In genomic region chr11:67648140-67648795, GRCh38 we compare ENCODE assay signal across 8 cellular contexts. TPM values are rescaled to one million over a fixed set of nuclear protein-coding genes. Genes with fewer than 3 reads are reported as not detected.
DNase-seq lines count a peak whose midpoint lies in the region; ATAC-seq, FAIRE-seq and TF ChIP-seq lines count a peak whose summit lies in the region.

No MANE protein-coding gene starts in this region.

- H3K27me3 ChIP-seq in GM06990 (replicated peaks; ENCODE audit: control insufficient read depth, insufficient read depth, low read length) (no peaks in the 10 kb centered on the region), pancreas (no peaks in the 10 kb centered on the region), thyroid gland (no peaks in the 10 kb centered on the region)

- 48 to 52% methylated on average over 12 of the region's 12 CpGs for WGBS in pancreas, 2 donors
- 84 to 87% methylated on average over 5 to 10 of the region's 12 CpGs for WGBS in thyroid gland, 2 donors

- DNase-seq in GM06990 (ENCODE audit: extremely low read depth, insufficient read length) (peak; percentile 85), NOMO-1 (lab: John Stamatoyannopoulos, UW; ENCODE audit: unreplicated experiment in 2 of 2) (peak; percentile 74 to 78), pancreas (peak in 5 of 6 donors; percentile 66 to 84 (median 69)), omental fat pad (ENCODE audit: low spot score) (no peak), thyroid gland (no peak)
- peak; percentile 45 for DNase-seq in activated gamma-delta T cell treated with anti-CD3 and anti-CD28 coated beads, Interleukin-2, amount 50 U/mL, for 16 hours (ENCODE audit: low read depth)

- TF ChIP-seq CTCF in GM06990 (IDR thresholded peaks at IDR 0.05; ENCODE audit: insufficient read depth, low read length, poor library complexity, severe bottlenecking) (peak; percentile 90), pancreas (IDR thresholded peaks at IDR 0.05) (peak; percentile 12 to 49 (median 44)), omental fat pad (IDR thresholded peaks at IDR 0.05) (no peak), thyroid gland (IDR thresholded peaks at IDR 0.05) (peak in 1 of 6 experiments; percentile 6)

- FAIRE-seq in pancreas (lab: Jason Lieb, UNC) = no peak

- H3K4me1 ChIP-seq in pancreas = peaks cover 4 to 29% (median 25%) of the 10 kb centered on the region in 3 donors
- peaks cover 0 to 4% of the 10 kb centered on the region in 2 donors for H3K4me1 ChIP-seq in thyroid gland

- ATAC-seq in GM21825 (IDR thresholded peaks at IDR 0.05; ENCODE audit: unreplicated experiment) (peak; percentile 51), pancreas (peak; percentile 57 to 74 (median 66)), HG03342 (IDR thresholded peaks at IDR 0.05; ENCODE audit: unreplicated experiment) (no peak), omental fat pad (ENCODE audit: low FRiP score) (no peak)

- no peak for TF ChIP-seq POLR2A in thyroid gland (IDR thresholded peaks at IDR 0.05)

- H3K4me3 ChIP-seq in GM06990 (replicated peaks; ENCODE audit: low read depth, low read length) = no peak overlapping the region
- no peak overlapping the region for H3K4me3 ChIP-seq in pancreas
- no peak overlapping the region for H3K4me3 ChIP-seq in thyroid gland (replicated peaks in 1 of 3)

- H3K9me3 ChIP-seq in pancreas (no peaks in the 10 kb centered on the region), thyroid gland (no peaks in the 10 kb centered on the region)

- intact Hi-C loops in pancreas (cut with DNase I) = no loop called here
- intact Hi-C loops in thyroid gland (cut with DNase I) = no loop called here

- H3K27ac ChIP-seq in pancreas (peak overlapping the region in 2 of 4 donors; percentile 5 to 22), thyroid gland (no peak overlapping the region)

- no peaks in the 10 kb centered on the region for H3K36me3 ChIP-seq in GM06990 (ENCODE audit: control insufficient read depth, insufficient read depth, low read length)
- H3K36me3 ChIP-seq in pancreas = no peaks in the 10 kb centered on the region
- no peaks in the 10 kb centered on the region for H3K36me3 ChIP-seq in thyroid gland

RNA-seq across cellular contexts. Expression of gene ACY3, which starts 2.3 kb away (rescaled TPM):
- total RNA-seq in pancreas = 10 to 100 TPM in 1 of 6 donors, 1 to 10 TPM in 5; 5.2 to 14.1 (median 6.9) TPM
- polyA plus RNA-seq in pancreas = 10 to 100 TPM; 16.5 to 17.9 TPM
- not detected for total RNA-seq in omental fat pad
- not detected for total RNA-seq in thyroid gland

RNA-seq across cellular contexts. Expression of gene TBX10, which starts 8.7 kb away (rescaled TPM):
- total RNA-seq in pancreas = under 1 TPM in 3 of 6 donors, not detected in 3; 0.09 to 0.37 (median 0.24) TPM
- polyA plus RNA-seq in pancreas = under 1 TPM in 1 of 2 donors, not detected in 1; 0.28 TPM
- total RNA-seq in omental fat pad = not detected
- total RNA-seq in thyroid gland = not detected

RNA-seq across cellular contexts. Expression of gene NUDT8, which starts 18.5 kb away (rescaled TPM):
- total RNA-seq in pancreas (1 to 10 TPM; 4.3 to 7.3 (median 5.8) TPM), omental fat pad (10 to 100 TPM in 2 of 4 donors, 1 to 10 TPM in 2; 5.5 to 15.4 (median 9.7) TPM), thyroid gland (10 to 100 TPM; 16.7 to 67.7 (median 51.1) TPM)
- 10 to 100 TPM in 1 of 2 donors, 1 to 10 TPM in 1; 6.4 to 11.0 TPM for polyA plus RNA-seq in pancreas

RNA-seq across cellular contexts. Expression of gene ALDH3B2, which starts 26.2 kb away (rescaled TPM):
- total RNA-seq in pancreas (under 1 TPM in 3 of 6 donors, not detected in 3; 0.17 to 0.50 (median 0.40) TPM), omental fat pad (not detected), thyroid gland (1 to 10 TPM in 1 of 4 donors, not detected in 3; 1.3 TPM)
- under 1 TPM in 1 of 2 donors, not detected in 1; 0.28 TPM for polyA plus RNA-seq in pancreas

RNA-seq across cellular contexts. Expression of gene NDUFV1, which starts 41.5 kb away (rescaled TPM):
- total RNA-seq in pancreas = 100 to 1,000 TPM in 4 of 6 donors, 10 to 100 TPM in 2; 82.5 to 126 (median 109) TPM
- 100 to 1,000 TPM; 206 to 281 TPM for polyA plus RNA-seq in pancreas
- 100 to 1,000 TPM; 143 to 233 (median 165) TPM for total RNA-seq in omental fat pad
- total RNA-seq in thyroid gland = 100 to 1,000 TPM; 323 to 401 (median 356) TPM

Comparison
In these comparisons a context has a peak if more than half of its experiments do, and no peak if none do; other contexts are left out.
1. DNase-seq: peak in GM06990 (single experiment), NOMO-1 (2 of 2), activated gamma-delta T cell treated with anti-CD3 and anti-CD28 coated beads, Interleukin-2, amount 50 U/mL, for 16 hours (single experiment) and pancreas (5 of 6); none in omental fat pad (single experiment) and thyroid gland (0 of 2).
2. CTCF ChIP-seq: peak in GM06990 (single experiment) and pancreas (4 of 4); none in omental fat pad (0 of 3).
3. ATAC-seq: peak in GM21825 (single experiment) and pancreas (4 of 4); none in HG03342 (single experiment) and omental fat pad (single experiment).
4. RNA of gene ACY3, which starts 2.3 kb away (total RNA-seq): 5.2 to 14.1 TPM in pancreas; not detected in omental fat pad and not detected in thyroid gland; every median in the first group is over 4 times any median in the second.